ENCODE assay signal across 8 cellular contexts in genomic region chr21:43426404-43427241, GRCh38. TPM values are rescaled to one million over a fixed set of nuclear protein-coding genes. Genes with fewer than 3 reads are reported as not detected.
DNase-seq lines count a peak whose midpoint lies in the region; ATAC-seq and TF ChIP-seq lines count a peak whose summit lies in the region.
"Not testable (repeated sequence)": the region's sequence is repeated elsewhere in the genome, so short reads cannot be mapped to it uniquely, and the experiment has no call there.

Gene SIK1, minus strand, starts transcription at chr21:43427131. Its CDS starts 953 bp downstream, at chr21:43426178.

- H3K4me1 Mint-ChIP-seq in activated naive CD8-positive, alpha-beta T cell treated with anti-CD3 and anti-CD28 coated beads, Interleukin-2, amount 10 ng/mL, durations not matched to agents 7 days and 5 days: not testable (repeated sequence)

- not testable (repeated sequence) for H3K36me3 Mint-ChIP-seq in activated naive CD8-positive, alpha-beta T cell treated with anti-CD3 and anti-CD28 coated beads, Interleukin-2, amount 10 ng/mL, durations not matched to agents 7 days and 5 days

- TF ChIP-seq POLR2A in heart left ventricle (IDR thresholded peaks at IDR 0.05): not testable (repeated sequence)

- not testable (repeated sequence) for DNase-seq in Caki2 (ENCODE audit: low read depth); NCI-H460 (ENCODE audit: extremely low read depth, low read depth); activated naive CD8-positive, alpha-beta T cell treated with anti-CD3 and anti-CD28 coated beads, Interleukin-2, amount 10 ng/mL, durations not matched to agents 7 days and 5 days; heart left ventricle; myocyte (ENCODE audit: low read depth)

- TF ChIP-seq CTCF in heart left ventricle (IDR thresholded peaks at IDR 0.05); subcutaneous adipose tissue (IDR thresholded peaks at IDR 0.05; ENCODE audit: low read depth): not testable (repeated sequence)

- H3K27me3 ChIP-seq in heart left ventricle: not testable (repeated sequence)

- not testable (repeated sequence) for H3K27me3 Mint-ChIP-seq in activated naive CD8-positive, alpha-beta T cell treated with anti-CD3 and anti-CD28 coated beads, Interleukin-2, amount 10 ng/mL, durations not matched to agents 7 days and 5 days

- peak within 1 kb of the TSS in 1 of 12 donors; percentile 35 for H3K4me3 ChIP-seq in heart left ventricle

- H3K9me3 ChIP-seq in heart left ventricle: not testable (repeated sequence)

- ATAC-seq in GM21367 (IDR thresholded peaks at IDR 0.05; ENCODE audit: unreplicated experiment) (peak; percentile 31), HG02943 (IDR thresholded peaks at IDR 0.05; ENCODE audit: low read depth, unreplicated experiment) (peak; percentile 35), heart left ventricle (peak in 3 of 4 donors; percentile 7 to 20 (median 9))
- peak; percentile 71 for ATAC-seq in activated naive CD8-positive, alpha-beta T cell treated with anti-CD3 and anti-CD28 coated beads, Interleukin-2, amount 10 ng/mL, durations not matched to agents 7 days and 5 days (ENCODE audit: low read depth)

- not testable (repeated sequence) for H3K9me3 Mint-ChIP-seq in activated naive CD8-positive, alpha-beta T cell treated with anti-CD3 and anti-CD28 coated beads, Interleukin-2, amount 10 ng/mL, durations not matched to agents 7 days and 5 days

- POLR2A ChIA-PET in activated naive CD8-positive, alpha-beta T cell treated with anti-CD3 and anti-CD28 coated beads, Interleukin-2, amount 10 ng/mL, durations not matched to agents 7 days and 5 days (lab: Charles Lee): not testable (repeated sequence)

- H3K4me1 ChIP-seq in heart left ventricle: not testable (repeated sequence)

- H3K27ac ChIP-seq in heart left ventricle: not testable (repeated sequence)

- in situ Hi-C loops in Caki2 (cut with HindIII; ENCODE audit: low pct_unique_long_range_greater_than_20kb, low sequenced_read_pairs): not testable (repeated sequence)

- H3K4me3 Mint-ChIP-seq in activated naive CD8-positive, alpha-beta T cell treated with anti-CD3 and anti-CD28 coated beads, Interleukin-2, amount 10 ng/mL, durations not matched to agents 7 days and 5 days: not testable (repeated sequence)

- H3K27ac Mint-ChIP-seq in activated naive CD8-positive, alpha-beta T cell treated with anti-CD3 and anti-CD28 coated beads, Interleukin-2, amount 10 ng/mL, durations not matched to agents 7 days and 5 days: not testable (repeated sequence)

- not testable (repeated sequence) for H3K36me3 ChIP-seq in heart left ventricle

- intact Hi-C loops in heart left ventricle (cut with DNase I): not testable (repeated sequence)

- 1% methylated on average over 18 of the region's 120 CpGs; no CpG with 5 or more reads in 3 of the 4 donors for WGBS in heart left ventricle, 4 donors

RNA-seq across cellular contexts. Expression of gene SIK1, which starts in this region (rescaled TPM):
- 18.9 and 35.5 TPM in 2 replicates for total RNA-seq in Caki2 (2014; rRNA removed; shearing (Covaris generic); ENCODE audit: low replicate concordance)
- total RNA-seq in NCI-H460 (2014; rRNA removed; shearing (Covaris generic)): 14.8 and 23.2 TPM in 2 replicates
- polyA plus RNA-seq in NCI-H460 (2014; cell fraction: nucleus; rRNA removed): 47.2 and 49.8 TPM in 2 replicates
- total RNA-seq in activated naive CD8-positive, alpha-beta T cell treated with anti-CD3 and anti-CD28 coated beads, Interleukin-2, amount 10 ng/mL, durations not matched to agents 7 days and 5 days: 10 to 100 TPM; 25.9 to 31.6 TPM
- total RNA-seq in heart left ventricle: 10 to 100 TPM in 4 of 9 donors, 1 to 10 TPM in 4, under 1 TPM in 1; 0.38 to 53.5 (median 5.4) TPM
- polyA plus RNA-seq in heart left ventricle: 1 to 10 TPM; 1.4 to 5.7 TPM
- total RNA-seq in myocyte: 31.9 and 40.5 TPM in 2 replicates
- polyA plus RNA-seq in myocyte (2012): 28.3 TPM
- total RNA-seq in subcutaneous adipose tissue: 10 to 100 TPM; 10.4 to 53.3 (median 14.4) TPM

Comparison
In these comparisons a context has a peak if more than half of its experiments do, and no peak if none do; other contexts are left out.
1. ATAC-seq: peak in every context shown above with its lines; median percentile 71 in activated naive CD8-positive, alpha-beta T cell treated with anti-CD3 and anti-CD28 coated beads, Interleukin-2, amount 10 ng/mL, durations not matched to agents 7 days and 5 days; 35 in HG02943; 31 in GM21367; 9 in heart left ventricle.